ENCODE assay signal across 19 cellular contexts in the genomic region with DNA sequence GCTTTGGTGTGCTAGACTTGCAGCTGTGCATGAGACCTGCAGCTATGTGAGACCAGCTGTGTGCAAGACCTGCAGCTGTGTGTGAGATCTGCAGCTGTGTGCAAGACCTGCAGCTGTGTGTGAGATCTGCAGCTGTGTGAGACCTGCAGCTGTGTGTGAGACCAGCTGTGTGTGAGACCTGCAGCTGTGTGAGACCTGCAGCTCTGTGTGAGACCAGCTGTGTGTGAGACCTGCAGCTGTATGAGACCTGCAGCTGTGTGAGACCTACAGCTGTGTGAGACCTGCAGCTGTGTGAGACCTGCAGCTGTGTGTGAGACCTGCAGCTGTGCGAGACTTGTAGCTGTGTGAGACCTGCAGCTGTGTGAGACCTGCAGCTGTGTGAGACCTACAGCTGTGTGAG.
"Had no signal": no experiment of that assay in that cellular context is flagged by ENCODE, and none has a peak within 500 bp of the region (broad histone marks: within the 10 kb centered on the region; RNA-seq: fewer than 3 reads in every experiment).

No MANE protein-coding gene starts in this region.

- H3K4me3 ChIP-seq: adrenal gland, esophagus squamous epithelium, left lung, right atrium auricular region, skin epidermis, transverse colon had no signal

- H3K27ac ChIP-seq: adrenal gland, esophagus squamous epithelium, left lung, right atrium auricular region, skin epidermis, transverse colon had no signal

- H3K27me3 ChIP-seq: adrenal gland, esophagus squamous epithelium, left lung, right atrium auricular region, transverse colon had no signal

- H3K9me3 ChIP-seq: adrenal gland, esophagus squamous epithelium, left lung, right atrium auricular region, transverse colon had no signal

- DNase-seq: activated CD4-positive, alpha-beta memory T cell treated with anti-CD3 and anti-CD28 coated beads for 36 hours; activated CD4-positive, alpha-beta T cell treated with anti-CD3 and anti-CD28 coated beads for 36 hours; activated effector memory CD4-positive, alpha-beta T cell treated with Interleukin-2 at 50 U/mL for 16 hours; activated T-cell treated with anti-CD3 and anti-CD28 coated beads, Interleukin-2, amount 50 U/mL, for 4 hours; central memory CD4-positive, alpha-beta T cell; cortex of kidney; effector CD8-positive, alpha-beta T cell; esophagus squamous epithelium; hippocampal formation; left lung; natural killer cell; occipital lobe; stimulated activated CD4-positive, alpha-beta T cell treated with anti-CD3 and anti-CD28 coated beads, Interleukin-4, amount 100 ng/mL, for 24 hours; stimulated activated naive CD4-positive, alpha-beta T cell treated with Interleukin-2 at 50 U/mL for 16 hours; T-helper 17 cell; transverse colon had no signal

- ATAC-seq: activated CD4-positive, alpha-beta T cell treated with anti-CD3 and anti-CD28 coated beads for 36 hours; activated T-cell treated with anti-CD3 and anti-CD28 coated beads, Interleukin-2, amount 50 U/mL, for 4 hours; left lung; natural killer cell; T-helper 17 cell had no signal
